1 cellular context compared by ENCODE assay signal in genomic region chr19:38385804-38386257, GRCh38.
A peak's percentile ranks its signal among the peaks of the same experiment; 100 is the strongest.
TF ChIP-seq lines count a peak whose summit lies in the region.

No MANE protein-coding gene starts in this region.

TF ChIP-seq in HepG2, 621 proteins besides CTCF, POLR2A, EP300 and RAD21:
- peak; percentile 54 for TF ChIP-seq RBFOX2 (IDR thresholded peaks at IDR 0.05; ENCODE audit: low read depth, low read length)
- no peak for TF ChIP-seq ZNF136 (CRISPR knock-in tag; IDR thresholded peaks at IDR 0.05; ENCODE audit: low read depth)
- TF ChIP-seq ZNF276 (CRISPR knock-in tag; IDR thresholded peaks at IDR 0.05; ENCODE audit: low read depth), result no peak
- peak; percentile 53 for TF ChIP-seq AGO2 (optimal IDR thresholded peaks at IDR 0.05; ENCODE audit: low read depth, low read length)
